Comparison of ENCODE assay signal across 19 cellular contexts in genomic region chr6:27448456-27448855, GRCh38. TPM values are rescaled to one million over a fixed set of nuclear protein-coding genes. Genes with fewer than 3 reads are reported as not detected.
DNase-seq lines count a peak whose midpoint lies in the region; ATAC-seq, FAIRE-seq and TF ChIP-seq lines count a peak whose summit lies in the region.
"Had no signal": no experiment of that assay in that cellular context is flagged by ENCODE, and none has a peak within 500 bp of the region (broad histone marks: within the 10 kb centered on the region; RNA-seq: fewer than 3 reads in every experiment).

No MANE protein-coding gene starts in this region.

- TF ChIP-seq EP300 in GM12878 (IDR thresholded peaks at IDR 0.05; ENCODE audit: borderline replicate concordance in 1 of 2, control insufficient read depth in 1 of 2, low read depth in 2 of 2, low read length in 2 of 2), result no peak

- no peak for FAIRE-seq in GM12878 (lab: Jason Lieb, UNC)
- FAIRE-seq: D721Med, GM12891, H54 had no signal

- peaks cover 27% of the 10 kb centered on the region for H3K36me3 Mint-ChIP-seq in CD4-positive, CD25-positive, alpha-beta regulatory T cell
- H3K36me3 Mint-ChIP-seq in stimulated activated memory B cell treated with anti-CD40 and anti-IgM and Interleukin-4, amounts not matched to agents 10 μg/mL and 1 μg/mL and 100 μg/mL, for 72 hours, result peaks cover 64% of the 10 kb centered on the region

- peak overlapping the region; percentile 7 for H3K4me3 ChIP-seq in CD4-positive, CD25-positive, alpha-beta regulatory T cell (ENCODE audit: low read depth, low read length)
- H3K4me3 ChIP-seq in GM12878 (no peak overlapping the region), trophoblast cell (ENCODE audit: low read depth, low read length) (no peak overlapping the region), heart right ventricle (no peak overlapping the region)
- H3K4me3 ChIP-seq: HAP-1 had no signal

- H2BK120ac ChIP-seq in trophoblast cell (ENCODE audit: insufficient read depth, low read length, poor library complexity), result no peak overlapping the region

- TF ChIP-seq CTCF in GM12878 (IDR thresholded peaks at IDR 0.05 in 2 of 3, conservative IDR thresholded peaks at IDR 0.05 in 1 of 3; ENCODE audit: control insufficient read depth in 2 of 3, extremely low read depth in 1 of 3, insufficient read depth in 1 of 3, low read depth in 3 of 3, low read length in 3 of 3) (no peak), heart right ventricle (IDR thresholded peaks at IDR 0.05) (no peak)

- 95% methylated on average over 1 of the region's 1 CpG for WGBS in GM12878 (ENCODE audit: insufficient coverage, insufficient replicate concordance, low lambda C conversion rate, missing lambda C conversion rate)
- no CpG with 5 or more reads among the region's 1 CpG for WGBS in trophoblast cell (ENCODE audit: extremely low coverage, insufficient coverage, insufficient read length)
- WGBS in heart right ventricle, 2 donors, result 100% methylated on average over 1 of the region's 1 CpG

- H3K14ac ChIP-seq in trophoblast cell (ENCODE audit: low read length), result no peak overlapping the region

- no peaks in the 10 kb centered on the region for H3K79me1 ChIP-seq in trophoblast cell (ENCODE audit: low read length)

- H4K20me1 ChIP-seq in GM12878 (ENCODE audit: control insufficient read depth, insufficient read depth), result no peaks in the 10 kb centered on the region

- no peak for ATAC-seq in CD4-positive, CD25-positive, alpha-beta regulatory T cell (ENCODE audit: low read depth in 2 of 2)
- ATAC-seq in GM12878 (no peak), heart right ventricle (no peak)
- ATAC-seq in stimulated activated memory B cell treated with anti-CD40 and anti-IgM and Interleukin-4, amounts not matched to agents 10 μg/mL and 1 μg/mL and 100 μg/mL, for 72 hours, result no peak

- no peak overlapping the region for H3K4me3 Mint-ChIP-seq in CD4-positive, CD25-positive, alpha-beta regulatory T cell
- no peak overlapping the region for H3K4me3 Mint-ChIP-seq in stimulated activated memory B cell treated with anti-CD40 and anti-IgM and Interleukin-4, amounts not matched to agents 10 μg/mL and 1 μg/mL and 100 μg/mL, for 72 hours
- H3K4me3 Mint-ChIP-seq: CD4-positive, alpha-beta T cell; CD8-positive, alpha-beta memory T cell; HFFc6 had no signal

- H2BK5ac ChIP-seq in trophoblast cell (ENCODE audit: low read depth, low read length, poor library complexity), result no peak overlapping the region

- H3K9me3 Mint-ChIP-seq in CD4-positive, CD25-positive, alpha-beta regulatory T cell, result peaks cover 2 to 60% (median 31%) of the 10 kb centered on the region in 7 donors
- H3K9me3 Mint-ChIP-seq in stimulated activated memory B cell treated with anti-CD40 and anti-IgM and Interleukin-4, amounts not matched to agents 10 μg/mL and 1 μg/mL and 100 μg/mL, for 72 hours, result peaks cover 23% of the 10 kb centered on the region

- no peak for TF ChIP-seq RAD21 in GM12878 (IDR thresholded peaks at IDR 0.05; ENCODE audit: insufficient read depth, low read depth, low read length)

- RAD21 ChIA-PET in GM12878 (lab: Charles Lee; ENCODE audit: unreplicated experiment), result no interaction called here

- no peaks in the 10 kb centered on the region for H3K4me1 ChIP-seq in CD4-positive, CD25-positive, alpha-beta regulatory T cell (ENCODE audit: control insufficient read depth, insufficient read depth, low read length, poor library complexity, severe bottlenecking)
- H3K4me1 ChIP-seq in GM12878 (ENCODE audit: control insufficient read depth, insufficient read depth, low read length) (no peaks in the 10 kb centered on the region), trophoblast cell (ENCODE audit: control insufficient read depth in 1 of 2, insufficient read depth in 2 of 2, low read length in 2 of 2) (no peaks in the 10 kb centered on the region), heart right ventricle (no peaks in the 10 kb centered on the region)
- H3K4me1 ChIP-seq: HAP-1 had no signal

- no peak overlapping the region for H4K12ac ChIP-seq in trophoblast cell (ENCODE audit: low read depth, low read length)

- H3K4me1 Mint-ChIP-seq in CD4-positive, CD25-positive, alpha-beta regulatory T cell, result no peaks in the 10 kb centered on the region
- no peaks in the 10 kb centered on the region for H3K4me1 Mint-ChIP-seq in stimulated activated memory B cell treated with anti-CD40 and anti-IgM and Interleukin-4, amounts not matched to agents 10 μg/mL and 1 μg/mL and 100 μg/mL, for 72 hours
- H3K4me1 Mint-ChIP-seq: CD8-positive, alpha-beta memory T cell had no signal

- no peak overlapping the region for H2AFZ ChIP-seq in GM12878 (ENCODE audit: control insufficient read depth, low read depth, low read length)
- no peak overlapping the region for H2AFZ ChIP-seq in trophoblast cell (ENCODE audit: insufficient read depth, low read length, poor library complexity)

- no peak overlapping the region for H2BK12ac ChIP-seq in trophoblast cell (ENCODE audit: low read length)

- H4K91ac ChIP-seq in trophoblast cell (ENCODE audit: low read depth, low read length), result no peak overlapping the region

- no peak overlapping the region for H3K9ac ChIP-seq in GM12878 (ENCODE audit: control insufficient read depth, insufficient read depth, low read length)
- H3K9ac ChIP-seq in trophoblast cell (ENCODE audit: low read length), result no peak overlapping the region

- H3K79me2 ChIP-seq in GM12878 (ENCODE audit: control insufficient read depth, insufficient read depth, low read length) (no peaks in the 10 kb centered on the region), trophoblast cell (ENCODE audit: control insufficient read depth, insufficient read depth, low read length, poor library complexity) (no peaks in the 10 kb centered on the region)

- peaks cover 20% of the 10 kb centered on the region for H3K36me3 ChIP-seq in CD4-positive, CD25-positive, alpha-beta regulatory T cell (ENCODE audit: control insufficient read depth, insufficient read depth, low read length)
- peaks cover 6 to 10% of the 10 kb centered on the region in 2 experiments; a peak in 3 of 4 replicates for H3K36me3 ChIP-seq in GM12878 (ENCODE audit: control insufficient read depth in 2 of 2, insufficient read depth in 2 of 2, low read length in 1 of 2)
- H3K36me3 ChIP-seq in trophoblast cell (ENCODE audit: control insufficient read depth in 1 of 2, insufficient read depth in 2 of 2, low read length in 2 of 2), result peaks cover 0 to 14% of the 10 kb centered on the region in 2 experiments
- H3K36me3 ChIP-seq in heart right ventricle, result peaks cover 5 to 61% (median 26%) of the 10 kb centered on the region in 9 donors

- POLR2A ChIA-PET in GM12878 (lab: Charles Lee), result no interaction called here

- H4K8ac ChIP-seq in trophoblast cell (ENCODE audit: low read depth, low read length), result no peak overlapping the region

- H3K27ac ChIP-seq in CD4-positive, CD25-positive, alpha-beta regulatory T cell (ENCODE audit: insufficient read depth, low read length, poor library complexity, severe bottlenecking), result no peak overlapping the region
- H3K27ac ChIP-seq in GM12878 (ENCODE audit: control insufficient read depth, insufficient read depth) (no peak overlapping the region), trophoblast cell (ENCODE audit: low read depth, low read length) (no peak overlapping the region), heart right ventricle (no peak overlapping the region)
- H3K27ac ChIP-seq: C4-2B had no signal

- TSS peak; percentile 6 for BruUV-seq in GM12878 (replicated peaks; lab: Mats Ljungman, UMichigan)

- SMC1A ChIA-PET in GM12878 (lab: Charles Lee; ENCODE audit: uncharacterized antibody, unreplicated experiment), result no interaction called here

- no peak overlapping the region for H3K23ac ChIP-seq in trophoblast cell (ENCODE audit: low read length)

- H3K27me3 ChIP-seq in CD4-positive, CD25-positive, alpha-beta regulatory T cell (ENCODE audit: control insufficient read depth, insufficient read depth, low read length), result no peaks in the 10 kb centered on the region
- no peaks in the 10 kb centered on the region for H3K27me3 ChIP-seq in GM12878 (replicated peaks in 1 of 2; ENCODE audit: control insufficient read depth in 2 of 2, insufficient read depth in 2 of 2, low read length in 1 of 2)
- no peaks in the 10 kb centered on the region for H3K27me3 ChIP-seq in trophoblast cell (ENCODE audit: insufficient read depth, low read length)
- no peaks in the 10 kb centered on the region for H3K27me3 ChIP-seq in heart right ventricle

- in situ Hi-C loops in GM12878 (cut with MboI), result no loop called here

- no peak overlapping the region for H2AK5ac ChIP-seq in trophoblast cell (ENCODE audit: low read length)

- H3K9me3 ChIP-seq in CD4-positive, CD25-positive, alpha-beta regulatory T cell (ENCODE audit: control insufficient read depth in 2 of 2, low read length in 2 of 2), result peaks cover 81 to 98% of the 10 kb centered on the region in 2 experiments
- H3K9me3 ChIP-seq in GM12878 (replicated peaks; ENCODE audit: control insufficient read depth, insufficient read depth, low read length) (peaks cover 37% of the 10 kb centered on the region), trophoblast cell (ENCODE audit: insufficient read depth, low read depth, low read length) (peaks cover 9% of the 10 kb centered on the region), heart right ventricle (peaks cover 7 to 99% (median 62%) of the 10 kb centered on the region in 11 donors)

- CTCF ChIA-PET in GM12878 (lab: Yijun Ruan, JAX), result no interaction called here

- no peak overlapping the region for H3K4ac ChIP-seq in trophoblast cell (ENCODE audit: low read depth, low read length)

- DNase-seq in CD4-positive, CD25-positive, alpha-beta regulatory T cell, result no peak
- DNase-seq in GM12878 (ENCODE audit: low read depth, low spot score) (no peak), trophoblast cell (peak; percentile 58 to 82), posterior vena cava (ENCODE audit: low spot score) (no peak), heart right ventricle (no peak)
- DNase-seq: CD4-positive, alpha-beta T cell; CD8-positive, alpha-beta memory T cell; DMS 273 treated with DMSO at 0.1 percent for 48 hours; DMS79; EL; GDM1; GOT3; HFFc6 had no signal

- intact Hi-C loops in GM12878 (cut with micrococcal nuclease; ENCODE audit: unreplicated experiment), result no loop called here
- intact Hi-C loops in posterior vena cava (cut with DNase I), result no loop called here
- intact Hi-C loops in heart right ventricle (cut with DNase I), result no loop called here

- H3K27me3 Mint-ChIP-seq in CD4-positive, CD25-positive, alpha-beta regulatory T cell, result no peaks in the 10 kb centered on the region
- H3K27me3 Mint-ChIP-seq in stimulated activated memory B cell treated with anti-CD40 and anti-IgM and Interleukin-4, amounts not matched to agents 10 μg/mL and 1 μg/mL and 100 μg/mL, for 72 hours, result no peaks in the 10 kb centered on the region
- H3K27me3 Mint-ChIP-seq: CD4-positive, alpha-beta T cell; CD8-positive, alpha-beta memory T cell had no signal

- no peak overlapping the region for H3K18ac ChIP-seq in trophoblast cell (ENCODE audit: low read length)

- peak overlapping the region in 1 of 3 donors; percentile 88 for H3K27ac Mint-ChIP-seq in CD4-positive, CD25-positive, alpha-beta regulatory T cell
- H3K27ac Mint-ChIP-seq in stimulated activated memory B cell treated with anti-CD40 and anti-IgM and Interleukin-4, amounts not matched to agents 10 μg/mL and 1 μg/mL and 100 μg/mL, for 72 hours, result no peak overlapping the region
- H3K27ac Mint-ChIP-seq: CD4-positive, alpha-beta T cell; CD8-positive, alpha-beta memory T cell; HFFc6 had no signal

- no peak overlapping the region for H3K4me2 ChIP-seq in GM12878 (ENCODE audit: control insufficient read depth, insufficient read depth)
- H3K4me2 ChIP-seq in trophoblast cell (ENCODE audit: low read length), result no peak overlapping the region

- no peak for TF ChIP-seq POLR2A in GM12878 (IDR thresholded peaks at IDR 0.05; ENCODE audit: low read depth, low read length)

RNA-seq across cellular contexts. Expression of gene ZNF184, which starts 24.4 kb away (rescaled TPM):
- 14.9 TPM for total RNA-seq in CD4-positive, CD25-positive, alpha-beta regulatory T cell
- 10 to 100 TPM in 1 of 4 donors, 1 to 10 TPM in 3; 6.1 to 13.1 (median 7.7) TPM for polyA plus RNA-seq in CD4-positive, CD25-positive, alpha-beta regulatory T cell
- 25.8 and 27.4 TPM in 2 replicates for total RNA-seq in GM12878 (2013; cell fraction: nucleolus; rRNA removed)
- 7.4 and 10.7 TPM in 2 replicates for total RNA-seq in GM12878 (2014; rRNA removed)
- total RNA-seq in GM12878 (2014; rRNA removed; fragmentation: Illumina TruSeq; extraction: Trizol), result 14.5 and 15.1 TPM in 2 replicates
- 7.6 and 7.7 TPM in 2 replicates for total RNA-seq in GM12878 (2021)
- 3.3 TPM for polyA plus RNA-seq in GM12878 (2011; ENCODE audit: low read depth)
- 12.0 and 20.5 TPM in 2 replicates for polyA plus RNA-seq in GM12878 (2011; rRNA removed)
- 4.2 and 4.4 TPM in 2 replicates for polyA plus RNA-seq in GM12878 (2011; cell fraction: cytosol; rRNA removed)
- polyA plus RNA-seq in GM12878 (2011; cell fraction: nucleus; rRNA removed), result 7.7 and 8.0 TPM in 2 replicates
- 3.7 and 6.5 TPM in 2 replicates for polyA plus RNA-seq in GM12878 (2012)
- 10.3 and 13.0 TPM in 2 replicates for polyA plus RNA-seq in GM12878 (2014; fragmentation: Illumina TruSeq; extraction: Trizol)
- 1 to 10 TPM; 4.5 to 5.4 TPM for polyA plus RNA-seq in GM12878 (2014; fragmentation: Nextera tagmentation; extraction: Ambion mirVana)
- 2.8 and 4.1 TPM in 2 replicates for polyA plus RNA-seq in GM12878 (2014; rRNA removed)
- polyA plus RNA-seq in GM12878 (2016; fragmentation: Nextera tagmentation; extraction: Ambion mirVana), result 10 to 100 TPM in 1 of 2 experiments, 1 to 10 TPM in 1; 8.9 to 10.6 TPM
- polyA minus RNA-seq in GM12878 (2011; rRNA and poly(A)+ RNA removed), result 10.5 and 12.9 TPM in 2 replicates
- polyA minus RNA-seq in GM12878 (2011; cell fraction: cytosol; rRNA and poly(A)+ RNA removed), result 4.8 and 6.7 TPM in 2 replicates
- 5.1 and 8.3 TPM in 2 replicates for polyA minus RNA-seq in GM12878 (2011; cell fraction: nucleus; rRNA and poly(A)+ RNA removed)
- 6.0 and 6.4 TPM in 2 replicates for polyA plus RNA-seq in trophoblast cell (2013)
- 1 to 10 TPM; 6.3 to 6.5 TPM for total RNA-seq in posterior vena cava
- 1 to 10 TPM; 2.1 to 5.5 (median 3.4) TPM for total RNA-seq in heart right ventricle
- polyA plus RNA-seq in heart right ventricle, result 1 to 10 TPM; 1.3 to 1.4 TPM

RNA-seq across cellular contexts. Expression of gene ZNF391, which starts 59.9 kb away (rescaled TPM):
- total RNA-seq in CD4-positive, CD25-positive, alpha-beta regulatory T cell, result 1.0 TPM
- polyA plus RNA-seq in CD4-positive, CD25-positive, alpha-beta regulatory T cell, result 1 to 10 TPM in 3 of 4 donors, not detected in 1; 1.5 to 1.7 (median 1.5) TPM
- 1.0 and 1.2 TPM in 2 replicates for total RNA-seq in GM12878 (2013; cell fraction: nucleolus; rRNA removed)
- total RNA-seq in GM12878 (2014; rRNA removed), result 0.73 and 0.87 TPM in 2 replicates
- total RNA-seq in GM12878 (2014; rRNA removed; fragmentation: Illumina TruSeq; extraction: Trizol), result 1.1 and 1.7 TPM in 2 replicates
- total RNA-seq in GM12878 (2021), result 1.0 and 2.1 TPM in 2 replicates
- polyA plus RNA-seq in GM12878 (2011; ENCODE audit: low read depth), result 0.68 TPM
- polyA plus RNA-seq in GM12878 (2011; rRNA removed), result 1.1 and 1.5 TPM in 2 replicates
- polyA plus RNA-seq in GM12878 (2011; cell fraction: cytosol; rRNA removed), result 0.37 and 0.49 TPM in 2 replicates
- 0.49 and 0.89 TPM in 2 replicates for polyA plus RNA-seq in GM12878 (2011; cell fraction: nucleus; rRNA removed)
- 1.7 and 2.4 TPM in 2 replicates for polyA plus RNA-seq in GM12878 (2012)
- polyA plus RNA-seq in GM12878 (2014; fragmentation: Illumina TruSeq; extraction: Trizol), result 1.9 and 4.4 TPM in 2 replicates
- under 1 TPM; 0.42 to 0.57 TPM for polyA plus RNA-seq in GM12878 (2014; fragmentation: Nextera tagmentation; extraction: Ambion mirVana)
- 0.81 TPM in 2 replicates for polyA plus RNA-seq in GM12878 (2014; rRNA removed)
- 1 to 10 TPM; 1.1 to 1.9 TPM for polyA plus RNA-seq in GM12878 (2016; fragmentation: Nextera tagmentation; extraction: Ambion mirVana)
- polyA minus RNA-seq in GM12878 (2011; rRNA and poly(A)+ RNA removed), result 0.52 and 0.59 TPM in 2 replicates
- 0.31 TPM in 1 of 2 replicates, not detected in the other for polyA minus RNA-seq in GM12878 (2011; cell fraction: cytosol; rRNA and poly(A)+ RNA removed)
- 0.57 and 0.60 TPM in 2 replicates for polyA minus RNA-seq in GM12878 (2011; cell fraction: nucleus; rRNA and poly(A)+ RNA removed)
- polyA plus RNA-seq in trophoblast cell (2013), result 4.3 and 5.2 TPM in 2 replicates
- 1 to 10 TPM; 2.4 to 3.3 TPM for total RNA-seq in posterior vena cava
- 1 to 10 TPM in 6 of 10 donors, under 1 TPM in 4; 0.79 to 1.8 (median 1.3) TPM for total RNA-seq in heart right ventricle
- polyA plus RNA-seq in heart right ventricle, result under 1 TPM; 0.46 to 0.51 TPM

Comparison
In these comparisons a context has a peak if more than half of its experiments do, and no peak if none do; other contexts are left out.
1. DNase-seq: peak in trophoblast cell (2 of 2); none in CD4-positive, CD25-positive, alpha-beta regulatory T cell (0 of 3), GM12878 (single experiment), posterior vena cava (single experiment) and heart right ventricle (0 of 2).